In genomic region chr20:11671015-11671511, GRCh38 we compare ENCODE assay signal across 27 cellular contexts.
DNase-seq lines count a peak whose midpoint lies in the region; ATAC-seq, FAIRE-seq and TF ChIP-seq lines count a peak whose summit lies in the region.
"Had no signal": no experiment of that assay in that cellular context is flagged by ENCODE, and none has a peak within 500 bp of the region (broad histone marks: within the 10 kb centered on the region; RNA-seq: fewer than 3 reads in every experiment).

No MANE protein-coding gene starts in this region.

- H3K36me3 ChIP-seq in HepG2 (replicated peaks in 1 of 2; ENCODE audit: control insufficient read depth in 1 of 2, insufficient read depth in 2 of 2, low read length in 2 of 2) = no peaks in the 10 kb centered on the region
- H3K36me3 ChIP-seq in right lobe of liver = no peaks in the 10 kb centered on the region
- H3K36me3 ChIP-seq in mucosa of descending colon (ENCODE audit: low read depth) = no peaks in the 10 kb centered on the region
- H3K36me3 ChIP-seq: BE2C, BLaER1 had no signal

- POLR2A ChIA-PET in HepG2 (lab: Yijun Ruan, JAX) = no interaction called here

- BruUV-seq in HepG2 (replicated peaks; lab: Mats Ljungman, UMichigan) = no TSS peak

- 3% methylated on average over 1 of the region's 1 CpG for WGBS in HepG2 (ENCODE audit: low lambda C conversion rate)
- 45% methylated on average over 1 of the region's 1 CpG for WGBS in right lobe of liver (ENCODE audit: insufficient coverage, low coverage, low lambda C conversion rate, missing lambda C conversion rate)

- H3K9ac ChIP-seq in HepG2 (ENCODE audit: insufficient read depth, low read depth, low read length) = no peak overlapping the region
- H3K9ac ChIP-seq: BLaER1 had no signal

- TF ChIP-seq POLR2A in HepG2 (IDR thresholded peaks at IDR 0.05; ENCODE audit: insufficient read depth in 1 of 2, low read depth in 2 of 2, low read length in 2 of 2) (no peak), right lobe of liver (IDR thresholded peaks at IDR 0.05) (no peak)

- H4K20me1 ChIP-seq in HepG2 (ENCODE audit: insufficient read depth, low read length) = no peaks in the 10 kb centered on the region
- H4K20me1 ChIP-seq: BLaER1 had no signal

- DNase-seq in HepG2 (ENCODE audit: low spot score) = no peak
- DNase-seq in right lobe of liver = no peak
- peak; percentile 8 for DNase-seq in NCI-H69 (lab: John Stamatoyannopoulos, UW)
- DNase-seq in NCI-H748 treated with DMSO at 0.1 percent for 48 hours (lab: John Stamatoyannopoulos, UW) = peak; percentile 41
- DNase-seq in mucosa of descending colon = peak in 1 of 3 donors; percentile 36
- DNase-seq in hippocampal formation (lab: John Stamatoyannopoulos, UW) = no peak
- DNase-seq in NAMALWA (ENCODE audit: low spot score) = no peak
- DNase-seq: ACHN; BE2C; C1 segment of cervical spinal cord; CD4-positive, alpha-beta memory T cell; CD4-positive, CD25-positive, alpha-beta regulatory T cell; CD8-positive, alpha-beta memory T cell; COR-L47; DMS 273 treated with DMSO at 0.1 percent for 48 hours; DMS153; DMS53; DMS79; DND-41; EL; GDM1 had no signal

- H3K4me3 ChIP-seq in HepG2 (replicated peaks in 1 of 3; ENCODE audit: insufficient read depth in 1 of 3, low read depth in 2 of 3, low read length in 3 of 3) (no peak overlapping the region), right lobe of liver (no peak overlapping the region), mucosa of descending colon (no peak overlapping the region)
- H3K4me3 ChIP-seq: BLaER1, GM12878 had no signal

- H3K4me1 ChIP-seq in HepG2 (ENCODE audit: insufficient read depth, low read length) (no peaks in the 10 kb centered on the region), right lobe of liver (peaks cover 0 to under 1% (median 0%) of the 10 kb centered on the region in 4 donors), mucosa of descending colon (ENCODE audit: low read depth) (no peaks in the 10 kb centered on the region)
- H3K4me1 ChIP-seq: BE2C, BLaER1 had no signal

- H3K27ac ChIP-seq in HepG2 (ENCODE audit: extremely low read length, insufficient read depth, low read length) = no peak overlapping the region
- no peak overlapping the region for H3K27ac ChIP-seq in right lobe of liver
- H3K27ac ChIP-seq: 22Rv1, BLaER1 had no signal

- no peak overlapping the region for H2AFZ ChIP-seq in HepG2 (ENCODE audit: low read length)

- intact Hi-C loops in HepG2 (cut with micrococcal nuclease; ENCODE audit: unreplicated experiment) (loop anchor here (10.0 kb wide), 1 partner anchor 924 kb away; no protein-coding TSS in a partner anchor), right lobe of liver (cut with DNase I) (no loop called here), mucosa of descending colon (cut with DNase I, micrococcal nuclease) (no loop called here)

- in situ Hi-C loops in HepG2 (cut with HindIII; ENCODE audit: extremely low pct_ligation_motif_present, low pct_unique_long_range_greater_than_20kb) = no loop called here

- H3K9me3 ChIP-seq in HepG2 (ENCODE audit: low read length) = no peaks in the 10 kb centered on the region
- no peaks in the 10 kb centered on the region for H3K9me3 ChIP-seq in right lobe of liver
- H3K9me3 ChIP-seq in mucosa of descending colon = no peaks in the 10 kb centered on the region
- H3K9me3 ChIP-seq: BE2C, BLaER1 had no signal

- ATAC-seq in HepG2 = no peak
- ATAC-seq in right lobe of liver = no peak
- peak; percentile 59 for ATAC-seq in mucosa of descending colon
- no peak for ATAC-seq in GM21619 (IDR thresholded peaks at IDR 0.05; ENCODE audit: unreplicated experiment)
- ATAC-seq: GM12878 had no signal

- no peaks in the 10 kb centered on the region for H3K79me2 ChIP-seq in HepG2 (ENCODE audit: insufficient read depth, low read length)

- CTCF ChIA-PET in HepG2 (lab: Yijun Ruan, JAX; ENCODE audit: low intra/inter-chr PET ratio, low total read pairs) = no interaction called here

- TF ChIP-seq EP300 in HepG2 (IDR thresholded peaks at IDR 0.05; ENCODE audit: low read depth in 2 of 2, low read length in 2 of 2) (no peak), HepG2 (CRISPR knock-in tag; IDR thresholded peaks at IDR 0.05; ENCODE audit: borderline replicate concordance) (no peak)

- no peak overlapping the region for H3K4me2 ChIP-seq in HepG2 (ENCODE audit: low read depth, low read length)
- H3K4me2 ChIP-seq: BLaER1 had no signal

- no peaks in the 10 kb centered on the region for H3K27me3 ChIP-seq in HepG2 (ENCODE audit: control insufficient read depth in 1 of 2, insufficient read depth in 2 of 2, low read length in 2 of 2)
- no peaks in the 10 kb centered on the region for H3K27me3 ChIP-seq in right lobe of liver
- H3K27me3 ChIP-seq: BE2C, BLaER1 had no signal

- no peak for FAIRE-seq in HepG2 (lab: Jason Lieb, UNC)
- FAIRE-seq: GM12878, GM12892, GM18507 had no signal

- TF ChIP-seq RAD21 in HepG2 (CRISPR knock-in tag; IDR thresholded peaks at IDR 0.05) = no peak

- TF ChIP-seq CTCF in HepG2 (CRISPR knock-in tag; IDR thresholded peaks at IDR 0.05) (no peak), right lobe of liver (IDR thresholded peaks at IDR 0.05) (no peak), mucosa of descending colon (IDR thresholded peaks at IDR 0.05) (no peak)

TF ChIP-seq in HepG2, 621 proteins besides CTCF, POLR2A, EP300 and RAD21 (continues in another document):
- TF ChIP-seq ZNF691 (CRISPR knock-in tag; IDR thresholded peaks at IDR 0.05; ENCODE audit: borderline replicate concordance, low read depth) = no peak
- no peak for TF ChIP-seq ZNF891 (CRISPR knock-in tag; IDR thresholded peaks at IDR 0.05)
- no peak for TF ChIP-seq ZNF30 (CRISPR knock-in tag; IDR thresholded peaks at IDR 0.05)
- TF ChIP-seq MAFF (IDR thresholded peaks at IDR 0.05; ENCODE audit: low read depth, low read length) = peak; percentile 49; the same call in 1 of the 2 replicates
- no peak for TF ChIP-seq PAXIP1 (CRISPR knock-in tag; conservative IDR thresholded peaks at IDR 0.05)
- TF ChIP-seq ZNF639 (CRISPR knock-in tag; conservative IDR thresholded peaks at IDR 0.05) = no peak
- no peak for TF ChIP-seq FOXA1 (IDR thresholded peaks at IDR 0.05)
- no peak for TF ChIP-seq FOXA1 (CRISPR knock-in tag; IDR thresholded peaks at IDR 0.05)
- TF ChIP-seq ZNF224 (CRISPR knock-in tag; IDR thresholded peaks at IDR 0.05) = no peak

Comparison
In these comparisons a context has a peak if more than half of its experiments do, and no peak if none do; other contexts are left out.
1. DNase-seq: peak in NCI-H69 (single experiment) and NCI-H748 treated with DMSO at 0.1 percent for 48 hours (single experiment); none in HepG2 (single experiment), right lobe of liver (0 of 3), hippocampal formation (0 of 2) and NAMALWA (single experiment).